Comparison of ENCODE assay signal across 20 cellular contexts in genomic region chr22:29780220-29780619, GRCh38. TPM values are rescaled to one million over a fixed set of nuclear protein-coding genes. Genes with fewer than 3 reads are reported as not detected.
DNase-seq lines count a peak whose midpoint lies in the region; ATAC-seq and TF ChIP-seq lines count a peak whose summit lies in the region.
"Had no signal": no experiment of that assay in that cellular context is flagged by ENCODE, and none has a peak within 500 bp of the region (broad histone marks: within the 10 kb centered on the region; RNA-seq: fewer than 3 reads in every experiment).

No MANE protein-coding gene starts in this region.

- H3K27me3 ChIP-seq in GM23248 (replicated peaks; ENCODE audit: insufficient read depth) (no peaks in the 10 kb centered on the region), RWPE2 (ENCODE audit: insufficient read depth, poor library complexity, severe bottlenecking) (no peaks in the 10 kb centered on the region), parathyroid adenoma (ENCODE audit: control insufficient read depth, insufficient read depth, low read length) (no peaks in the 10 kb centered on the region)
- H3K27me3 ChIP-seq: colonic mucosa had no signal

- H3K36me3 ChIP-seq in GM23248 (ENCODE audit: low read depth) (no peaks in the 10 kb centered on the region), RWPE2 (ENCODE audit: low read depth) (no peaks in the 10 kb centered on the region), parathyroid adenoma (ENCODE audit: control insufficient read depth, insufficient read depth, low read length) (no peaks in the 10 kb centered on the region)
- H3K36me3 ChIP-seq: colonic mucosa had no signal

- no peak overlapping the region for H2AFZ ChIP-seq in GM23248
- no peak overlapping the region for H2AFZ ChIP-seq in parathyroid adenoma

- peaks cover 34% of the 10 kb centered on the region for H3F3A ChIP-seq in GM23248 (ENCODE audit: insufficient read depth)

- H3K9me3 ChIP-seq in GM23248 (ENCODE audit: low read depth) (no peaks in the 10 kb centered on the region), RWPE2 (ENCODE audit: severe bottlenecking) (no peaks in the 10 kb centered on the region), parathyroid adenoma (ENCODE audit: control insufficient read depth, low read length) (no peaks in the 10 kb centered on the region)
- H3K9me3 ChIP-seq: colonic mucosa had no signal

- no peaks in the 10 kb centered on the region for H4K20me1 ChIP-seq in GM23248 (ENCODE audit: insufficient read depth)

- no peak overlapping the region for H3K9ac ChIP-seq in GM23248
- no peak overlapping the region for H3K9ac ChIP-seq in parathyroid adenoma

- H3K4me1 ChIP-seq in GM23248 (ENCODE audit: insufficient read depth) (peaks cover 41% of the 10 kb centered on the region), RWPE2 (ENCODE audit: insufficient read depth, poor library complexity, severe bottlenecking) (peaks cover 34% of the 10 kb centered on the region), parathyroid adenoma (peaks cover 14% of the 10 kb centered on the region)
- H3K4me1 ChIP-seq: colonic mucosa had no signal

- H3K79me2 ChIP-seq in GM23248 (ENCODE audit: insufficient read depth) (no peaks in the 10 kb centered on the region), parathyroid adenoma (no peaks in the 10 kb centered on the region)

- ATAC-seq in RWPE2 (ENCODE audit: low read depth) (no peak), GM18861 (IDR thresholded peaks at IDR 0.05; ENCODE audit: unreplicated experiment) (no peak), GM21825 (IDR thresholded peaks at IDR 0.05; ENCODE audit: unreplicated experiment) (no peak)
- ATAC-seq: activated T-cell treated with anti-CD3 and anti-CD28 coated beads, Interleukin-2, amount 50 U/mL, for 4 hours; naive thymus-derived CD8-positive, alpha-beta T cell; stimulated activated naive CD8-positive, alpha-beta T cell treated with anti-CD3 and anti-CD28 coated beads, Interleukin-15, amount 100 ng/mL, for 72 hours had no signal

- H3K4me3 ChIP-seq in GM23248: no peak overlapping the region
- H3K4me3 ChIP-seq in RWPE2 (ENCODE audit: severe bottlenecking): no peak overlapping the region
- no peak overlapping the region for H3K4me3 ChIP-seq in parathyroid adenoma (ENCODE audit: low read depth, low read length)
- H3K4me3 ChIP-seq: colonic mucosa had no signal

- DNase-seq in GM23248 (no peak), RWPE2 (ENCODE audit: low spot score) (no peak), HuH-7.5 (ENCODE audit: low spot score) (no peak), SKM-1 treated with dmso at 0.1 percent for 144 hours (lab: John Stamatoyannopoulos, UW; ENCODE audit: unreplicated experiment) (no peak)
- DNase-seq: activated CD8-positive, alpha-beta memory T cell treated with anti-CD3 and anti-CD28 coated beads for 24 hours; activated naive CD4-positive, alpha-beta T cell treated with anti-CD3 and anti-CD28 coated beads, Interleukin-2, amount 10 ng/mL, durations not matched to agents 7 days and 5 days; activated T-cell treated with anti-CD3 and anti-CD28 coated beads, Interleukin-2, amount 50 U/mL, for 4 hours; CD4-positive, alpha-beta T cell; colonic mucosa; kidney; naive thymus-derived CD8-positive, alpha-beta T cell; NCI-H2107; NK-92 treated with Interleukin-12 subunit alpha and Interleukin-12 subunit beta, amount 100 ng/mL, for 24 hours; small intestine; stimulated activated CD4-positive, alpha-beta T cell treated with anti-CD3 and anti-CD28 coated beads, Interleukin-4, amount 100 ng/mL, for 1 hour; stimulated activated naive CD8-positive, alpha-beta T cell treated with anti-CD3 and anti-CD28 coated beads, Interleukin-15, amount 100 ng/mL, for 72 hours had no signal

- in situ Hi-C loops in GM23248 (cut with MboI): no loop called here

- WGBS in GM23248 (ENCODE audit: low coverage in 1 of 2, low lambda C conversion rate in 2 of 2, missing lambda C conversion rate in 2 of 2), 2 experiments: 98 to 99% methylated on average over 5 of the region's 5 CpGs

- no peaks in the 10 kb centered on the region for H3K9me2 ChIP-seq in GM23248 (ENCODE audit: insufficient read depth)

- TF ChIP-seq CTCF in RWPE2 (IDR thresholded peaks at IDR 0.05; ENCODE audit: poor library complexity, severe bottlenecking) (no peak), parathyroid adenoma (IDR thresholded peaks at IDR 0.05) (no peak)

- H3K4me2 ChIP-seq in GM23248 (ENCODE audit: unreplicated experiment): peak overlapping the region; percentile 77
- H3K4me2 ChIP-seq in parathyroid adenoma (ENCODE audit: low read length): no peak overlapping the region

- peak overlapping the region; percentile 91; the same call in 1 of the 2 replicates for H3K27ac ChIP-seq in GM23248
- H3K27ac ChIP-seq in RWPE2 (ENCODE audit: poor library complexity, severe bottlenecking): peak overlapping the region; percentile 89
- H3K27ac ChIP-seq in cingulate gyrus (ENCODE audit: low read depth, low read length): peak overlapping the region; percentile 79
- peak overlapping the region; percentile 43 for H3K27ac ChIP-seq in parathyroid adenoma
- H3K27ac ChIP-seq: colonic mucosa had no signal

RNA-seq across cellular contexts. Expression of gene UQCR10, which starts 13.1 kb away (rescaled TPM):
- 39.7 and 45.0 TPM in 2 replicates for total RNA-seq in GM23248 (2014; rRNA removed; shearing (Covaris generic))
- polyA plus RNA-seq in GM23248 (2016; fragmentation: Nextera tagmentation; extraction: Ambion mirVana): 233 TPM in 2 replicates

RNA-seq across cellular contexts. Expression of gene ZMAT5, which starts 13.4 kb away (rescaled TPM):
- 6.3 and 11.3 TPM in 2 replicates for total RNA-seq in GM23248 (2014; rRNA removed; shearing (Covaris generic))
- polyA plus RNA-seq in GM23248 (2016; fragmentation: Nextera tagmentation; extraction: Ambion mirVana): 35.8 and 42.3 TPM in 2 replicates

RNA-seq across cellular contexts. Expression of gene ASCC2, which starts 57.9 kb away (rescaled TPM):
- 33.3 and 37.3 TPM in 2 replicates for total RNA-seq in GM23248 (2014; rRNA removed; shearing (Covaris generic))
- 51.4 and 55.6 TPM in 2 replicates for polyA plus RNA-seq in GM23248 (2016; fragmentation: Nextera tagmentation; extraction: Ambion mirVana)
